Comparison of ENCODE assay signal across 17 cellular contexts in the genomic region with DNA sequence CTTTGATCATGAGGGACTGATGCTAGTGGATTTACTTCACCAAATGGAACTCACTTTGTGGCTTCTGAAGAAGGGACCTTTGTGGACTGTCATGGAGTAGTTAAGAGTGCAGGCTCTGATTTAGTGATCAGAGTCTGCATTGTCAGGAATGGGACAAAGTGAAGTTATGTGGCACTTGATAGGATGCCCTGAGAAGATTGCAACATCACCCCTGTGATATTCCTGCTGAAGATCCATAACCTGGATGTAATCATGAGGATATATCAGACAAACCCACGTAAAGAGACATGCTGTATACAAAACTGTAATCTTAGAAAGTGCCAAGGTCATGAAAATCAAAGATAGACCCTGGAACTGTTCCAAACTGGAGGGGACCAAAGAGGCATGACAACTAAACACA. TPM values are rescaled to one million over a fixed set of nuclear protein-coding genes. Genes with fewer than 3 reads are reported as not detected.
A peak's percentile ranks its signal among the peaks of the same experiment; 100 is the strongest.
DNase-seq lines count a peak whose midpoint lies in the region; ATAC-seq, FAIRE-seq and TF ChIP-seq lines count a peak whose summit lies in the region.
"Had no signal": no experiment of that assay in that cellular context is flagged by ENCODE, and none has a peak within 500 bp of the region (broad histone marks: within the 10 kb centered on the region; RNA-seq: fewer than 3 reads in every experiment).

No MANE protein-coding gene starts in this region.

- H3K9me3 Mint-ChIP-seq in activated naive CD4-positive, alpha-beta T cell treated with anti-CD3 and anti-CD28 coated beads, Interleukin-2, amount 10 ng/mL, durations not matched to agents 7 days and 5 days, result no peaks in the 10 kb centered on the region
- H3K9me3 Mint-ChIP-seq in stimulated activated naive B cell treated with anti-CD40 and anti-IgM and Interleukin-4, amounts not matched to agents 10 μg/mL and 1 μg/mL and 100 μg/mL, for 72 hours, result no peaks in the 10 kb centered on the region

- H3K36me3 ChIP-seq in SK-N-MC (ENCODE audit: insufficient read depth, low read length) (peaks cover 20% of the 10 kb centered on the region), tibial nerve (peaks cover 0 to 19% (median 0%) of the 10 kb centered on the region in 3 donors)

- peak overlapping the region; percentile 98 for H3K4me3 Mint-ChIP-seq in activated naive CD4-positive, alpha-beta T cell treated with anti-CD3 and anti-CD28 coated beads, Interleukin-2, amount 10 ng/mL, durations not matched to agents 7 days and 5 days
- H3K4me3 Mint-ChIP-seq in stimulated activated naive B cell treated with anti-CD40 and anti-IgM and Interleukin-4, amounts not matched to agents 10 μg/mL and 1 μg/mL and 100 μg/mL, for 72 hours, result peak overlapping the region; percentile 16 to 97

- H3K9me3 ChIP-seq in SK-N-MC (ENCODE audit: low read depth, low read length), result no peaks in the 10 kb centered on the region
- H3K9me3 ChIP-seq in tibial nerve, result no peaks in the 10 kb centered on the region

- TF ChIP-seq CTCF in epithelial cell of proximal tubule (conservative IDR thresholded peaks at IDR 0.05; ENCODE audit: low read depth, low read length) (no peak), tibial nerve (IDR thresholded peaks at IDR 0.05) (no peak), D721Med (IDR thresholded peaks at IDR 0.05; ENCODE audit: insufficient read depth, missing control alignments) (no peak)

- no peak for TF ChIP-seq EP300 in tibial nerve (IDR thresholded peaks at IDR 0.05)

- H3K27ac Mint-ChIP-seq in activated naive CD4-positive, alpha-beta T cell treated with anti-CD3 and anti-CD28 coated beads, Interleukin-2, amount 10 ng/mL, durations not matched to agents 7 days and 5 days, result no peak overlapping the region
- no peak overlapping the region for H3K27ac Mint-ChIP-seq in stimulated activated naive B cell treated with anti-CD40 and anti-IgM and Interleukin-4, amounts not matched to agents 10 μg/mL and 1 μg/mL and 100 μg/mL, for 72 hours

- DNase-seq in activated naive CD4-positive, alpha-beta T cell treated with anti-CD3 and anti-CD28 coated beads, Interleukin-2, amount 10 ng/mL, durations not matched to agents 7 days and 5 days, result no peak
- no peak for DNase-seq in activated naive CD4-positive, alpha-beta T cell treated with anti-CD3 and anti-CD28 coated beads, Interleukin-2, amount 50 U/mL, for 16 hours
- no peak for DNase-seq in SK-N-MC (ENCODE audit: low read depth, low spot score)
- no peak for DNase-seq in epithelial cell of proximal tubule (ENCODE audit: low read depth)
- no peak for DNase-seq in stimulated activated naive B cell treated with anti-CD40 and anti-IgM and Interleukin-4, amounts not matched to agents 10 μg/mL and 1 μg/mL and 100 μg/mL, for 72 hours
- DNase-seq in tibial nerve (ENCODE audit: low spot score in 2 of 2), result no peak
- no peak for DNase-seq in cerebellum (ENCODE audit: low spot score)
- no peak for DNase-seq in D721Med (ENCODE audit: insufficient read length, low spot score)
- DNase-seq: activated CD4-positive, alpha-beta T cell treated with anti-CD3 and anti-CD28 coated beads for 1 hour; AML-193; amygdala; GF-D8; hippocampal formation; midbrain; MV-4-11; NCI-H524; SIG-M5 had no signal

- H3K27me3 ChIP-seq in tibial nerve, result no peaks in the 10 kb centered on the region

- ATAC-seq in stimulated activated naive B cell treated with anti-CD40 and anti-IgM and Interleukin-4, amounts not matched to agents 10 μg/mL and 1 μg/mL and 100 μg/mL, for 72 hours (replicated peaks), result no peak

- H3K36me3 Mint-ChIP-seq in activated naive CD4-positive, alpha-beta T cell treated with anti-CD3 and anti-CD28 coated beads, Interleukin-2, amount 10 ng/mL, durations not matched to agents 7 days and 5 days, result peaks cover 22% of the 10 kb centered on the region
- H3K36me3 Mint-ChIP-seq in stimulated activated naive B cell treated with anti-CD40 and anti-IgM and Interleukin-4, amounts not matched to agents 10 μg/mL and 1 μg/mL and 100 μg/mL, for 72 hours, result peaks cover 15 to 20% of the 10 kb centered on the region in 2 donors

- TF ChIP-seq POLR2A in tibial nerve (IDR thresholded peaks at IDR 0.05), result no peak

- WGBS in tibial nerve, 2 donors, result 68 to 77% methylated on average over 1 of the region's 1 CpG

- no peak for FAIRE-seq in D721Med (lab: Jason Lieb, UNC)

- CTCF ChIA-PET in activated naive CD4-positive, alpha-beta T cell treated with anti-CD3 and anti-CD28 coated beads, Interleukin-2, amount 10 ng/mL, durations not matched to agents 7 days and 5 days (lab: Charles Lee), result interaction anchor here (3.7 kb wide), 1 partner anchor 11 kb away, joined by 24 read pairs; no protein-coding TSS in a partner anchor

- H3K4me3 ChIP-seq in SK-N-MC (peak overlapping the region; percentile 98), epithelial cell of proximal tubule (ENCODE audit: low read depth, low read length) (peak overlapping the region; percentile 83), tibial nerve (no peak overlapping the region)

- peak overlapping the region; percentile 93 for H3K9ac ChIP-seq in SK-N-MC (ENCODE audit: insufficient read length)

- H3K4me1 ChIP-seq in tibial nerve, result peaks cover 0 to 34% (median 16%) of the 10 kb centered on the region in 4 donors

- H3K4me1 Mint-ChIP-seq in activated naive CD4-positive, alpha-beta T cell treated with anti-CD3 and anti-CD28 coated beads, Interleukin-2, amount 10 ng/mL, durations not matched to agents 7 days and 5 days, result peaks cover 44% of the 10 kb centered on the region
- peaks cover 25 to 36% of the 10 kb centered on the region in 2 donors for H3K4me1 Mint-ChIP-seq in stimulated activated naive B cell treated with anti-CD40 and anti-IgM and Interleukin-4, amounts not matched to agents 10 μg/mL and 1 μg/mL and 100 μg/mL, for 72 hours

- H3K27ac ChIP-seq in SK-N-MC (no peak overlapping the region), tibial nerve (no peak overlapping the region)

- H3K27me3 Mint-ChIP-seq in activated naive CD4-positive, alpha-beta T cell treated with anti-CD3 and anti-CD28 coated beads, Interleukin-2, amount 10 ng/mL, durations not matched to agents 7 days and 5 days, result no peaks in the 10 kb centered on the region
- H3K27me3 Mint-ChIP-seq in stimulated activated naive B cell treated with anti-CD40 and anti-IgM and Interleukin-4, amounts not matched to agents 10 μg/mL and 1 μg/mL and 100 μg/mL, for 72 hours, result no peaks in the 10 kb centered on the region

RNA-seq across cellular contexts. Expression of a gene that starts 1.6 kb away (rescaled TPM):
- total RNA-seq in epithelial cell of proximal tubule (17.8 and 26.3 TPM in 2 replicates), tibial nerve (10 to 100 TPM; 15.5 to 23.9 (median 19.3) TPM), cerebellum (22.8 TPM)

RNA-seq across cellular contexts. Expression of a gene that starts 30.2 kb away (rescaled TPM):
- total RNA-seq in epithelial cell of proximal tubule (17.1 and 34.1 TPM in 2 replicates), tibial nerve (10 to 100 TPM in 2 of 4 donors, 1 to 10 TPM in 2; 9.0 to 17.7 (median 10.4) TPM), cerebellum (14.7 TPM)

RNA-seq across cellular contexts. Expression of a gene that starts 30.3 kb away (rescaled TPM):
- 26.0 and 35.3 TPM in 2 replicates for total RNA-seq in epithelial cell of proximal tubule
- 10 to 100 TPM; 32.7 to 62.3 (median 46.0) TPM for total RNA-seq in tibial nerve
- 37.7 TPM for total RNA-seq in cerebellum

Comparison
In these comparisons a context has a peak if more than half of its experiments do, and no peak if none do; other contexts are left out.
1. H3K4me3 ChIP-seq: peak in SK-N-MC (single experiment) and epithelial cell of proximal tubule (single experiment); none in tibial nerve (0 of 4).